In the genomic region with DNA sequence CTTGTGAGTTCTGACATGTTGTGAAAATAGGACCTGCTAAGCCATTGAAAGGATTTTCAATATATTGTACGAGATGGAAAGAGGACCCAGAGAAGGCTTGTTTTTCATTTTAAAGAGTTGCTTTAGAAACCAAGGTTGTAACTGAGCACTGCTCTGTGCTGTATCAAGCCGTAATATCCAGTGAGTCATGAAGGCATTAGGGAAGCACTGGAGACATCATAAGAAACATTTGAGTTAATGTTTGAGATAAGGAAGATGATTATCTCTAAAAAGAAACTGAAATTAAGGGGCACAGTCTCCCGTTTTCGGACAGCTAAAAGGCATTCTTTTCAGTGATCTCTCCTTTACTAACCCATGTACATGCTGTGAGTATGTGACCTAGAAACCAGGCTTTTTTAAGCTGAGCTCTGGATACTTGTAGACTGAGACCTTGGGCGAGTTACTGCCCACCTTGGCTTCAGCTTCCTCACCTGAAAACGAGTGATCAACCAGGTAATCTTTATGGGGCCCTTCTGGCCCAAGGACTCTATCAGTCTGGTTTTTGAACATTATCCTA, we compare ENCODE assay signal across 12 cellular contexts.
DNase-seq lines count a peak whose midpoint lies in the region; ATAC-seq and TF ChIP-seq lines count a peak whose summit lies in the region.
"Had no signal": no experiment of that assay in that cellular context is flagged by ENCODE, and none has a peak within 500 bp of the region (broad histone marks: within the 10 kb centered on the region; RNA-seq: fewer than 3 reads in every experiment).

No MANE protein-coding gene starts in this region.

- no peaks in the 10 kb centered on the region for H3K36me3 ChIP-seq in ACC112 (ENCODE audit: insufficient read depth, low read length)
- H3K36me3 ChIP-seq in mucosa of descending colon (ENCODE audit: low read depth), result no peaks in the 10 kb centered on the region
- no peaks in the 10 kb centered on the region for H3K36me3 ChIP-seq in SJCRH30
- H3K36me3 ChIP-seq in neuronal stem cell (replicated peaks in 1 of 2; ENCODE audit: control insufficient read depth in 2 of 2, insufficient read depth in 2 of 2, low read length in 2 of 2), result no peaks in the 10 kb centered on the region

- TF ChIP-seq CTCF in brain (conservative IDR thresholded peaks at IDR 0.05) (no peak), mucosa of descending colon (IDR thresholded peaks at IDR 0.05) (no peak)

- peak overlapping the region; percentile 88 for H3K27ac ChIP-seq in ACC112 (ENCODE audit: low read depth, low read length)
- no peak overlapping the region for H3K27ac ChIP-seq in SJCRH30
- H3K27ac ChIP-seq in neuronal stem cell (replicated peaks; ENCODE audit: low read length), result no peak overlapping the region

- no peak overlapping the region for H2BK12ac ChIP-seq in neuronal stem cell (ENCODE audit: low read length)

- H3K23ac ChIP-seq in neuronal stem cell (ENCODE audit: low read depth, low read length, poor library complexity), result no peak overlapping the region

- H3K4me3 ChIP-seq in ACC112 (ENCODE audit: low read depth, low read length) (peak overlapping the region; percentile 67), mucosa of descending colon (no peak overlapping the region), SJCRH30 (no peak overlapping the region), neuronal stem cell (ENCODE audit: low read length in 2 of 2) (no peak overlapping the region)
- H3K4me3 ChIP-seq: K562 had no signal

- H3K9ac ChIP-seq in neuronal stem cell (ENCODE audit: low read depth, low read length, poor library complexity), result no peak overlapping the region

- DNase-seq in M059J (ENCODE audit: low read depth) (peak; percentile 80), mucosa of descending colon (no peak), SJCRH30 (no peak), neuronal stem cell (ENCODE audit: low spot score) (no peak)
- DNase-seq in activated naive CD4-positive, alpha-beta T cell treated with anti-CD3 and anti-CD28 coated beads, Interleukin-2, amount 50 U/mL, for 16 hours, result no peak
- DNase-seq: CD8-positive, alpha-beta memory T cell; cortex of kidney had no signal

- H3K4me1 ChIP-seq in ACC112 (ENCODE audit: control insufficient read depth, insufficient read depth, low read length, unreplicated experiment), result peaks cover 48% of the 10 kb centered on the region
- peaks cover 18% of the 10 kb centered on the region for H3K4me1 ChIP-seq in mucosa of descending colon (ENCODE audit: low read depth)
- peaks cover 55% of the 10 kb centered on the region for H3K4me1 ChIP-seq in SJCRH30
- H3K4me1 ChIP-seq in neuronal stem cell (ENCODE audit: control insufficient read depth in 2 of 2, insufficient read depth in 1 of 2, low read depth in 1 of 2, low read length in 2 of 2), result peaks cover 2 to 5% of the 10 kb centered on the region in 2 donors

- no peak overlapping the region for H2BK5ac ChIP-seq in neuronal stem cell (ENCODE audit: low read length)

- H3K4me1 Mint-ChIP-seq in brain, result peaks cover 53% of the 10 kb centered on the region

- ATAC-seq in mucosa of descending colon (peak; percentile 64), GM19455 (IDR thresholded peaks at IDR 0.05; ENCODE audit: unreplicated experiment) (no peak)
- ATAC-seq: K562 had no signal

- H3K4me2 ChIP-seq in neuronal stem cell (ENCODE audit: insufficient read depth, low read length, poor library complexity, severe bottlenecking), result no peak overlapping the region

- WGBS in neuronal stem cell (ENCODE audit: extremely low coverage in 2 of 2, insufficient read length in 2 of 2, insufficient replicate concordance in 1 of 2), 2 donors, result no CpG with 5 or more reads among the region's 6 CpGs

- no peak overlapping the region for H4K91ac ChIP-seq in neuronal stem cell (ENCODE audit: low read depth, low read length, poor library complexity)

- no peak overlapping the region for H3K18ac ChIP-seq in neuronal stem cell (ENCODE audit: low read length)

- H2BK15ac ChIP-seq in neuronal stem cell (ENCODE audit: low read length), result no peak overlapping the region

- no peak overlapping the region for H3K14ac ChIP-seq in neuronal stem cell (ENCODE audit: low read length)

- peak overlapping the region in 3 of 5 experiments; percentile 33 to 81 (median 72) for H3K27ac Mint-ChIP-seq in brain
- H3K27ac Mint-ChIP-seq: activated CD4-positive, alpha-beta memory T cell treated with anti-CD3 and anti-CD28 coated beads for 36 hours had no signal

- no peak overlapping the region for H4K8ac ChIP-seq in neuronal stem cell (ENCODE audit: low read depth, low read length)

- H3K9me3 ChIP-seq in mucosa of descending colon (no peaks in the 10 kb centered on the region), SJCRH30 (replicated peaks) (no peaks in the 10 kb centered on the region), neuronal stem cell (replicated peaks in 1 of 2; ENCODE audit: control insufficient read depth in 2 of 2, insufficient read depth in 1 of 2, low read depth in 1 of 2, low read length in 2 of 2) (no peaks in the 10 kb centered on the region)

- intact Hi-C loops in mucosa of descending colon (cut with DNase I, micrococcal nuclease), result no loop called here

- H3K79me2 ChIP-seq in ACC112 (ENCODE audit: control insufficient read depth, insufficient read depth, low read length, unreplicated experiment), result no peaks in the 10 kb centered on the region

- H3K27me3 ChIP-seq in ACC112 (ENCODE audit: insufficient read depth, low read length) (no peaks in the 10 kb centered on the region), SJCRH30 (no peaks in the 10 kb centered on the region), neuronal stem cell (ENCODE audit: control insufficient read depth in 3 of 3, insufficient read depth in 3 of 3, low read depth in 1 of 3, low read length in 3 of 3) (no peaks in the 10 kb centered on the region)

- H3K4ac ChIP-seq in neuronal stem cell (ENCODE audit: low read length), result no peak overlapping the region

- H3K9me3 Mint-ChIP-seq in brain, result no peaks in the 10 kb centered on the region
- H3K9me3 Mint-ChIP-seq: activated CD4-positive, alpha-beta memory T cell treated with anti-CD3 and anti-CD28 coated beads for 36 hours; CD8-positive, alpha-beta memory T cell had no signal

- no peaks in the 10 kb centered on the region for H3K27me3 Mint-ChIP-seq in brain
- H3K27me3 Mint-ChIP-seq: activated CD4-positive, alpha-beta memory T cell treated with anti-CD3 and anti-CD28 coated beads for 36 hours; CD8-positive, alpha-beta memory T cell had no signal

- no peak overlapping the region for H2BK120ac ChIP-seq in neuronal stem cell (ENCODE audit: low read depth, low read length)

- H2AK5ac ChIP-seq in neuronal stem cell (ENCODE audit: low read depth, low read length), result no peak overlapping the region

- H3K4me3 Mint-ChIP-seq in brain, result no peak overlapping the region
- H3K4me3 Mint-ChIP-seq: activated CD4-positive, alpha-beta memory T cell treated with anti-CD3 and anti-CD28 coated beads for 36 hours; CD8-positive, alpha-beta memory T cell had no signal

- no peaks in the 10 kb centered on the region for H3K36me3 Mint-ChIP-seq in brain
- H3K36me3 Mint-ChIP-seq: activated CD4-positive, alpha-beta memory T cell treated with anti-CD3 and anti-CD28 coated beads for 36 hours; CD8-positive, alpha-beta memory T cell had no signal

- H3K79me1 ChIP-seq in neuronal stem cell (ENCODE audit: low read depth, low read length), result no peaks in the 10 kb centered on the region

- peak overlapping the region; percentile 78 for H2AFZ ChIP-seq in ACC112 (ENCODE audit: low read length, unreplicated experiment)
- no peak overlapping the region for H2AFZ ChIP-seq in neuronal stem cell (ENCODE audit: low read length)
